15 cellular contexts compared by ENCODE assay signal in the genomic region with DNA sequence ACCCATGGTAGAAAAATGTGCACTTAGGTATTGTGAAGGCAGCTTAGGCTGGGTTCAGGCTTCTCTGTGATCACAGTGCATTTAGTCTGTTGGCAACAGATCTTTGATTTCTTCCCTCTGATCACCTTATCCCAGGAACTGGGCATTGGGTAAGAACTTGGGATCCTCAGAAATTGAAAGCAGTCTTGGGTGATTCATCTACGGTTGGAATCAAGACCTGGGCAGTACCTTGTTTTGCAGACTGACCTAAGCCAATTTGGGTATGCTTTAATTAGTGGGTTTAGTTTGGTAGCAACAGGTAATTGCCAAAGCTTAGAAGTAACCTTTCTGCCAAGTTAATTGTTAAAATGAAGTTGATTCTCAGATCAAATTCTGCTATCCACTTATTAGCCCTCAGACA. TPM values are rescaled to one million over a fixed set of nuclear protein-coding genes. Genes with fewer than 3 reads are reported as not detected.
DNase-seq lines count a peak whose midpoint lies in the region; ATAC-seq and TF ChIP-seq lines count a peak whose summit lies in the region.
"Had no signal": no experiment of that assay in that cellular context is flagged by ENCODE, and none has a peak within 500 bp of the region (broad histone marks: within the 10 kb centered on the region; RNA-seq: fewer than 3 reads in every experiment).

No MANE protein-coding gene starts in this region.

- H3K4me3 ChIP-seq in HUES48 (ENCODE audit: low read depth, low read length), result no peak overlapping the region
- no peak overlapping the region for H3K4me3 ChIP-seq in breast epithelium
- H3K4me3 ChIP-seq: GM12878, GM23248, HAP-1 had no signal

- H3K27me3 ChIP-seq in HUES48 (ENCODE audit: control insufficient read depth, insufficient read depth, low read length) (no peaks in the 10 kb centered on the region), breast epithelium (no peaks in the 10 kb centered on the region)

- peaks cover 23% of the 10 kb centered on the region for H3K4me1 ChIP-seq in HUES48 (ENCODE audit: control insufficient read depth, insufficient read depth, low read length)
- peaks cover 5 to 7% of the 10 kb centered on the region in 2 donors for H3K4me1 ChIP-seq in breast epithelium
- H3K4me1 ChIP-seq: HAP-1 had no signal

- H3K36me3 ChIP-seq in HUES48 (ENCODE audit: control insufficient read depth, insufficient read depth, low read length) (no peaks in the 10 kb centered on the region), breast epithelium (no peaks in the 10 kb centered on the region)
- H3K36me3 ChIP-seq: HAP-1 had no signal

- H3K9ac ChIP-seq in HUES48 (ENCODE audit: low read depth, low read length), result no peak overlapping the region
- H3K9ac ChIP-seq: GM23248 had no signal

- H3K27ac ChIP-seq in HUES48 (ENCODE audit: low read depth, low read length), result peak overlapping the region; percentile 15
- H3K27ac ChIP-seq in breast epithelium, result peak overlapping the region; percentile 13 to 54
- no peak overlapping the region for H3K27ac ChIP-seq in caudate nucleus (ENCODE audit: low read depth, low read length)
- H3K27ac ChIP-seq: GM23248 had no signal

- ATAC-seq in esophagus mucosa, result peak; percentile 55
- ATAC-seq: GM12878 had no signal

- no peak for TF ChIP-seq POLR2A in breast epithelium (IDR thresholded peaks at IDR 0.05)

- DNase-seq in breast epithelium (ENCODE audit: low spot score in 2 of 2), result no peak
- DNase-seq in renal cortical epithelial cell (ENCODE audit: low read depth), result peak; percentile 26
- DNase-seq in caudate nucleus (lab: John Stamatoyannopoulos, UW), result no peak
- DNase-seq in anterior cingulate cortex (lab: John Stamatoyannopoulos, UW), result no peak
- DNase-seq in SW 1271 (lab: John Stamatoyannopoulos, UW), result no peak
- DNase-seq: C1 segment of cervical spinal cord; Calu3; CD4-positive, alpha-beta T cell; DMS 273 treated with DMSO at 0.1 percent for 48 hours; GM23248 had no signal

- H3K9me3 ChIP-seq in HUES48 (ENCODE audit: control insufficient read depth, insufficient read depth, low read length) (no peaks in the 10 kb centered on the region), breast epithelium (no peaks in the 10 kb centered on the region)
- H3K9me3 ChIP-seq: HAP-1 had no signal

- intact Hi-C loops in breast epithelium (cut with DNase I; ENCODE audit: low total_unique reads), result no loop called here

- no peak for TF ChIP-seq CTCF in breast epithelium (IDR thresholded peaks at IDR 0.05)

RNA-seq across cellular contexts. Expression of a gene that starts 17.8 kb away (rescaled TPM):
- total RNA-seq in breast epithelium (10 to 100 TPM in 2 of 3 donors, 1 to 10 TPM in 1; 3.0 to 52.7 (median 30.5) TPM), esophagus mucosa (3.5 TPM), renal cortical epithelial cell (1.0 and 2.4 TPM in 2 replicates)
- total RNA-seq: B cell, GM12878, GM23248 had no signal
